ENCODE assay signal across 10 cellular contexts in genomic region chr6:49453221-49453620, GRCh38. TPM values are rescaled to one million over a fixed set of nuclear protein-coding genes. Genes with fewer than 3 reads are reported as not detected.
DNase-seq lines count a peak whose midpoint lies in the region; TF ChIP-seq lines count a peak whose summit lies in the region.
"Had no signal": no experiment of that assay in that cellular context is flagged by ENCODE, and none has a peak within 500 bp of the region (broad histone marks: within the 10 kb centered on the region; RNA-seq: fewer than 3 reads in every experiment).

No MANE protein-coding gene starts in this region.

- H3K9me3 ChIP-seq in osteoblast (ENCODE audit: low read depth, low read length) (no peaks in the 10 kb centered on the region), prostate gland (no peaks in the 10 kb centered on the region)
- H3K9me3 ChIP-seq: BLaER1, sigmoid colon had no signal

- H3K4me2 ChIP-seq in osteoblast (ENCODE audit: insufficient read depth, low read length): no peak overlapping the region
- H3K4me2 ChIP-seq: BLaER1 had no signal

- intact Hi-C loops in prostate gland (cut with DNase I): no loop called here

- H3K36me3 ChIP-seq in osteoblast (ENCODE audit: insufficient read depth, low read length) (peaks cover 25% of the 10 kb centered on the region), prostate gland (peaks cover 0 to 4% of the 10 kb centered on the region in 2 donors)

- no peaks in the 10 kb centered on the region for H3K4me1 ChIP-seq in osteoblast (ENCODE audit: insufficient read depth, low read length)
- H3K4me1 ChIP-seq in prostate gland (replicated peaks): no peaks in the 10 kb centered on the region
- H3K4me1 ChIP-seq: BLaER1 had no signal

- H4K20me1 ChIP-seq in osteoblast (ENCODE audit: insufficient read depth, low read length): no peaks in the 10 kb centered on the region
- H4K20me1 ChIP-seq: BLaER1 had no signal

- H3K27me3 ChIP-seq in osteoblast (ENCODE audit: insufficient read depth, low read length) (no peaks in the 10 kb centered on the region), prostate gland (replicated peaks; ENCODE audit: insufficient read depth) (no peaks in the 10 kb centered on the region)
- H3K27me3 ChIP-seq: BLaER1, sigmoid colon had no signal

- DNase-seq in NCI-H2227 (lab: John Stamatoyannopoulos, UW; ENCODE audit: unreplicated experiment) (peak; percentile 1), NCI-H2227 treated with DMSO at 0.1 percent for 48 hours (lab: John Stamatoyannopoulos, UW) (no peak), NCI-H510A (lab: John Stamatoyannopoulos, UW) (peak; percentile 5), dermis blood vessel endothelial cell (peak; percentile 28), osteoblast (ENCODE audit: insufficient read length, low spot score, missing footprints) (no peak), SHP77 (lab: John Stamatoyannopoulos, UW) (no peak), prostate gland (ENCODE audit: low spot score) (no peak), foreskin melanocyte (no peak)
- DNase-seq: sigmoid colon had no signal

- WGBS in prostate gland: 79% methylated on average over 2 of the region's 2 CpGs

- H3K27ac ChIP-seq in osteoblast (ENCODE audit: low read depth, low read length): no peak overlapping the region
- no peak overlapping the region for H3K27ac ChIP-seq in prostate gland
- H3K27ac ChIP-seq: BLaER1, sigmoid colon had no signal

- no peak for TF ChIP-seq POLR2A in prostate gland (IDR thresholded peaks at IDR 0.05)

- H3K79me2 ChIP-seq in osteoblast (ENCODE audit: insufficient read depth, low read length): no peaks in the 10 kb centered on the region

- TF ChIP-seq CTCF in osteoblast (IDR thresholded peaks at IDR 0.05; ENCODE audit: extremely low read depth, low read depth, low read length) (peak; percentile 29), prostate gland (IDR thresholded peaks at IDR 0.05) (peak in 1 of 4 experiments; percentile 26)

- H2AFZ ChIP-seq in osteoblast (ENCODE audit: low read length): no peak overlapping the region

- no peak overlapping the region for H3K4me3 ChIP-seq in osteoblast (ENCODE audit: insufficient read depth, low read length)
- H3K4me3 ChIP-seq in prostate gland: no peak overlapping the region
- H3K4me3 ChIP-seq: BLaER1, sigmoid colon had no signal

RNA-seq across cellular contexts. Expression of gene MMUT, which starts 9.8 kb away (rescaled TPM):
- total RNA-seq in dermis blood vessel endothelial cell (11.1 and 23.3 TPM in 2 replicates), osteoblast (16.2 and 16.6 TPM in 2 replicates), prostate gland (10 to 100 TPM; 13.7 to 23.9 TPM)

RNA-seq across cellular contexts. Expression of gene CENPQ, which starts 9.9 kb away (rescaled TPM):
- total RNA-seq in dermis blood vessel endothelial cell: 5.1 and 8.7 TPM in 2 replicates
- 4.7 and 5.1 TPM in 2 replicates for total RNA-seq in osteoblast
- total RNA-seq in prostate gland: 1 to 10 TPM; 3.5 to 3.8 TPM

RNA-seq across cellular contexts. Expression of gene GLYATL3, which starts 46.5 kb away (rescaled TPM):
- total RNA-seq in dermis blood vessel endothelial cell (not detected in 2 replicates), osteoblast (not detected in 2 replicates), prostate gland (not detected)
- total RNA-seq: sigmoid colon had no signal

Comparison
In these comparisons a context has a peak if more than half of its experiments do, and no peak if none do; other contexts are left out.
1. DNase-seq: peak in NCI-H2227 (single experiment), NCI-H510A (single experiment) and dermis blood vessel endothelial cell (single experiment); none in NCI-H2227 treated with DMSO at 0.1 percent for 48 hours (single experiment), osteoblast (single experiment), SHP77 (0 of 2), prostate gland (single experiment) and foreskin melanocyte (single experiment).